13 cellular contexts compared by ENCODE assay signal in genomic region chr1:192626366-192627179, GRCh38.
DNase-seq lines count a peak whose midpoint lies in the region; ATAC-seq lines count a peak whose summit lies in the region.
"Had no signal": no experiment of that assay in that cellular context is flagged by ENCODE, and none has a peak within 500 bp of the region (broad histone marks: within the 10 kb centered on the region; RNA-seq: fewer than 3 reads in every experiment).

No MANE protein-coding gene starts in this region.

- peak; percentile 34 for DNase-seq in SKM-1 (lab: John Stamatoyannopoulos, UW; ENCODE audit: unreplicated experiment)
- no peak for DNase-seq in stimulated activated CD4-positive, alpha-beta T cell treated with anti-CD3 and anti-CD28 coated beads, Interleukin-2, amount 100 ng/mL, for 48 hours
- no peak for DNase-seq in EL
- no peak for DNase-seq in NCI-H1930 (lab: John Stamatoyannopoulos, UW)
- no peak for DNase-seq in stimulated activated naive CD4-positive, alpha-beta T cell treated with Interleukin-2 at 50 U/mL for 16 hours (lab: John Stamatoyannopoulos, UW)
- DNase-seq: activated naive CD8-positive, alpha-beta T cell treated with anti-CD3 and anti-CD28 coated beads for 36 hours; CD4-positive, alpha-beta memory T cell; NCI-H2081; stimulated activated naive CD8-positive, alpha-beta T cell treated with anti-CD3 and anti-CD28 coated beads, Interleukin-15, amount 100 ng/mL, for 72 hours had no signal

- peak; percentile 90 for ATAC-seq in GM18498 (IDR thresholded peaks at IDR 0.05; ENCODE audit: unreplicated experiment)
- ATAC-seq in GM21367 (IDR thresholded peaks at IDR 0.05; ENCODE audit: unreplicated experiment), result peak; percentile 91
- peak; percentile 86 for ATAC-seq in HG03095 (IDR thresholded peaks at IDR 0.05; ENCODE audit: unreplicated experiment)
- ATAC-seq: HCT116; stimulated activated naive CD8-positive, alpha-beta T cell treated with anti-CD3 and anti-CD28 coated beads, Interleukin-15, amount 100 ng/mL, for 72 hours had no signal
